9 cellular contexts compared by ENCODE assay signal in genomic region chr18:61891874-61892273, GRCh38. TPM values are rescaled to one million over a fixed set of nuclear protein-coding genes. Genes with fewer than 3 reads are reported as not detected.
A peak's percentile ranks its signal among the peaks of the same experiment; 100 is the strongest.
DNase-seq lines count a peak whose midpoint lies in the region; ATAC-seq, FAIRE-seq and TF ChIP-seq lines count a peak whose summit lies in the region.
"Had no signal": no experiment of that assay in that cellular context is flagged by ENCODE, and none has a peak within 500 bp of the region (broad histone marks: within the 10 kb centered on the region; RNA-seq: fewer than 3 reads in every experiment).

No MANE protein-coding gene starts in this region.

- DNase-seq in GM23248 (no peak), brain microvascular endothelial cell (no peak), keratinocyte (ENCODE audit: low read depth, low spot score) (no peak), NCI-H345 treated with DMSO at 0.1 percent for 48 hours (lab: John Stamatoyannopoulos, UW; ENCODE audit: unreplicated experiment) (no peak), pons (ENCODE audit: low spot score) (no peak)
- DNase-seq: stimulated activated CD4-positive, alpha-beta T cell treated with anti-CD3 and anti-CD28 coated beads, Interleukin-2, amount 100 ng/mL, for 24 hours had no signal

- WGBS in GM23248 (ENCODE audit: low coverage in 1 of 2, low lambda C conversion rate in 2 of 2, missing lambda C conversion rate in 2 of 2), 2 experiments, result 80 to 85% methylated on average over 4 of the region's 4 CpGs

- TF ChIP-seq CTCF in brain microvascular endothelial cell (IDR thresholded peaks at IDR 0.05; ENCODE audit: low read depth, low read length, missing control alignments) (no peak), keratinocyte (optimal IDR thresholded peaks at IDR 0.05 in 1 of 3, IDR thresholded peaks at IDR 0.05 in 1 of 3, conservative IDR thresholded peaks at IDR 0.05 in 1 of 3; ENCODE audit: extremely low read depth in 1 of 3, insufficient read depth in 2 of 3, low read length in 3 of 3) (no peak)

- no peak overlapping the region for H3K9ac ChIP-seq in GM23248
- H3K9ac ChIP-seq in keratinocyte (ENCODE audit: control insufficient read depth, extremely low read depth, insufficient read depth, low read length), result peak overlapping the region; percentile 13

- H3K9me1 ChIP-seq in keratinocyte (ENCODE audit: control insufficient read depth, extremely low read depth, insufficient read depth, low read length), result peaks cover 2% of the 10 kb centered on the region

- H3K9me3 ChIP-seq in GM23248 (ENCODE audit: low read depth) (no peaks in the 10 kb centered on the region), keratinocyte (ENCODE audit: control insufficient read depth, low read depth, low read length) (no peaks in the 10 kb centered on the region)

- H3K36me3 ChIP-seq in GM23248 (ENCODE audit: low read depth) (no peaks in the 10 kb centered on the region; the same call in 1 of the 2 replicates), brain microvascular endothelial cell (replicated peaks) (peaks cover 9% of the 10 kb centered on the region), keratinocyte (ENCODE audit: control insufficient read depth in 2 of 2, extremely low read depth in 1 of 2, insufficient read depth in 2 of 2, low read length in 2 of 2) (peaks cover 9 to 13% of the 10 kb centered on the region in 2 experiments)

- H3K79me2 ChIP-seq in GM23248 (ENCODE audit: insufficient read depth), result peaks cover 51% of the 10 kb centered on the region
- H3K79me2 ChIP-seq in keratinocyte (ENCODE audit: control insufficient read depth, insufficient read depth, low read length), result peaks cover 25% of the 10 kb centered on the region

- FAIRE-seq in keratinocyte (lab: Jason Lieb, UNC), result no peak

- H3K4me3 ChIP-seq in GM23248 (no peak overlapping the region), brain microvascular endothelial cell (ENCODE audit: low read depth, low read length) (peak overlapping the region; percentile 90), keratinocyte (ENCODE audit: control insufficient read depth in 2 of 3, extremely low read depth in 1 of 3, insufficient read depth in 2 of 3, low read depth in 1 of 3, low read length in 3 of 3) (peak overlapping the region in 2 of 3 experiments; percentile 89), skin epidermis (peak overlapping the region; percentile 55 to 89 (median 79))

- dilution Hi-C loops in keratinocyte (cut with MboI; ENCODE audit: extremely low pct_ligation_motif_present, low sequenced_read_pairs), result no loop called here

- H3K9me2 ChIP-seq in GM23248 (ENCODE audit: insufficient read depth), result no peaks in the 10 kb centered on the region

- H3K27ac ChIP-seq in GM23248 (no peak overlapping the region), brain microvascular endothelial cell (no peak overlapping the region), keratinocyte (ENCODE audit: control insufficient read depth, insufficient read depth, low read length) (peak overlapping the region; percentile 44), skin epidermis (peak overlapping the region in 6 of 21 experiments; percentile 1 to 92 (median 60))

- H4K20me1 ChIP-seq in GM23248 (ENCODE audit: insufficient read depth) (no peaks in the 10 kb centered on the region), keratinocyte (ENCODE audit: control insufficient read depth, extremely low read depth, insufficient read depth, low read length) (peaks cover 4% of the 10 kb centered on the region)

- H3K4me1 ChIP-seq in GM23248 (ENCODE audit: insufficient read depth), result peaks cover 7% of the 10 kb centered on the region; the same call in 1 of the 2 replicates
- peaks cover 27% of the 10 kb centered on the region for H3K4me1 ChIP-seq in keratinocyte (ENCODE audit: control insufficient read depth, extremely low read depth, insufficient read depth, low read length)

- ATAC-seq in GM21529 (IDR thresholded peaks at IDR 0.05; ENCODE audit: unreplicated experiment), result no peak
- no peak for ATAC-seq in GM18907 (IDR thresholded peaks at IDR 0.05; ENCODE audit: unreplicated experiment)

- H2AFZ ChIP-seq in GM23248, result no peak overlapping the region
- no peak overlapping the region for H2AFZ ChIP-seq in keratinocyte (ENCODE audit: control insufficient read depth, low read length)

- in situ Hi-C loops in GM23248 (cut with MboI), result loop anchor here (10.0 kb wide), 1 partner anchor 307 kb away; no protein-coding TSS in a partner anchor
- in situ Hi-C loops in brain microvascular endothelial cell (cut with HindIII; ENCODE audit: low pct_ligation_motif_present, low sequenced_read_pairs), result no loop called here

- 0 out of 2 replicates have a peak, but pooled peaks cover 3% of the 10 kb centered on the region for H3F3A ChIP-seq in GM23248 (ENCODE audit: insufficient read depth)

- H3K27me3 ChIP-seq in GM23248 (replicated peaks; ENCODE audit: insufficient read depth) (no peaks in the 10 kb centered on the region), brain microvascular endothelial cell (replicated peaks) (no peaks in the 10 kb centered on the region), keratinocyte (ENCODE audit: control insufficient read depth, extremely low read depth, insufficient read depth, low read length) (no peaks in the 10 kb centered on the region)

- H3K4me2 ChIP-seq in GM23248 (ENCODE audit: unreplicated experiment), result peak overlapping the region; percentile 88
- H3K4me2 ChIP-seq in keratinocyte (ENCODE audit: control insufficient read depth, extremely low read depth, insufficient read depth, low read depth, low read length), result peak overlapping the region; percentile 94

RNA-seq across cellular contexts. Expression of gene RNF152, which starts 0.9 kb away (rescaled TPM):
- total RNA-seq in GM23248 (2014; rRNA removed; shearing (Covaris generic)), result 5.4 and 11.3 TPM in 2 replicates
- polyA plus RNA-seq in GM23248 (2016; fragmentation: Nextera tagmentation; extraction: Ambion mirVana) (1.9 and 2.3 TPM in 2 replicates), keratinocyte (10.1 to 29.9 TPM (median 12.6 TPM) in 3 replicates)
- polyA plus RNA-seq in keratinocyte (2011; ENCODE audit: low read depth), result 6.9 TPM
- 11.0 and 11.8 TPM in 2 replicates for polyA plus RNA-seq in keratinocyte (2011; cell fraction: cytosol; rRNA removed)
- 29.0 TPM in 2 replicates for polyA plus RNA-seq in keratinocyte (2011; cell fraction: nucleus; rRNA removed)
- 9.4 and 11.9 TPM in 2 replicates for polyA plus RNA-seq in keratinocyte (2012; ENCODE audit: low replicate concordance)
- polyA minus RNA-seq in keratinocyte, result 52.0 to 245 TPM (median 102 TPM) in 3 replicates
- 75.4 TPM for polyA minus RNA-seq in keratinocyte (2011; cell fraction: cytosol; rRNA and poly(A)+ RNA removed)
- 104 and 146 TPM in 2 replicates for polyA minus RNA-seq in keratinocyte (2011; cell fraction: nucleus; rRNA and poly(A)+ RNA removed)
